In genomic region chr6:113842165-113842564, GRCh38 we compare ENCODE assay signal across 19 cellular contexts. TPM values are rescaled to one million over a fixed set of nuclear protein-coding genes. Genes with fewer than 3 reads are reported as not detected.
DNase-seq lines count a peak whose midpoint lies in the region; ATAC-seq and TF ChIP-seq lines count a peak whose summit lies in the region.
"Had no signal": no experiment of that assay in that cellular context is flagged by ENCODE, and none has a peak within 500 bp of the region (broad histone marks: within the 10 kb centered on the region; RNA-seq: fewer than 3 reads in every experiment).

No MANE protein-coding gene starts in this region.

- H3K4me3 ChIP-seq in mesendoderm (ENCODE audit: low read length): no peak overlapping the region
- H3K4me3 ChIP-seq: lower lobe of right lung had no signal

- no peak overlapping the region for H3K4ac ChIP-seq in mesendoderm (ENCODE audit: low read depth, low read length)

- no peak overlapping the region for H3K56ac ChIP-seq in mesendoderm (ENCODE audit: low read length)

- peak; percentile 85 for DNase-seq in RPMI7951 (ENCODE audit: low read depth)
- peak; percentile 19 for DNase-seq in mesendoderm
- DNase-seq in activated effector memory CD4-positive, alpha-beta T cell treated with Interleukin-2 at 50 U/mL for 16 hours: no peak
- no peak for DNase-seq in type B pancreatic cell (ENCODE audit: extremely low spot score, unreplicated experiment)
- DNase-seq in DMS114 treated with DMSO at 0.1 percent for 48 hours (lab: John Stamatoyannopoulos, UW; ENCODE audit: unreplicated experiment): no peak
- DNase-seq: activated naive CD4-positive, alpha-beta T cell; KBM-7; lower lobe of right lung; NCI-H1436; NCI-H446 treated with DMSO at 0.1 percent for 48 hours; stimulated activated CD4-positive, alpha-beta T cell treated with anti-CD3 and anti-CD28 coated beads, Interleukin-1b, Interleukin-23, amount 100 ng/mL, for 48 hours; stimulated activated CD8-positive, alpha-beta memory T cell treated with anti-CD3 and anti-CD28 coated beads, Interleukin-4, amount 100 ng/mL, for 48 hours; T-cell had no signal

- ATAC-seq in GM18505 (IDR thresholded peaks at IDR 0.05; ENCODE audit: unreplicated experiment): peak; percentile 73
- peak; percentile 84 for ATAC-seq in HG02870 (IDR thresholded peaks at IDR 0.05; ENCODE audit: unreplicated experiment)
- ATAC-seq in GM19035 (IDR thresholded peaks at IDR 0.05; ENCODE audit: unreplicated experiment): no peak
- ATAC-seq: HCT116, lower lobe of right lung, T-cell had no signal

- no peaks in the 10 kb centered on the region for H3K4me1 Mint-ChIP-seq in type B pancreatic cell (ENCODE audit: unreplicated experiment)
- H3K4me1 Mint-ChIP-seq: CD14-positive monocyte, T-cell had no signal

- H3K4me2 ChIP-seq in mesendoderm (ENCODE audit: low read length): no peak overlapping the region

- no peak overlapping the region for H2BK120ac ChIP-seq in mesendoderm (ENCODE audit: low read depth, low read length)

- no peak for TF ChIP-seq POLR2A in GM18505 (IDR thresholded peaks at IDR 0.05; ENCODE audit: borderline replicate concordance, extremely low read depth, insufficient read depth, insufficient read length)

- no peak overlapping the region for H2AK5ac ChIP-seq in mesendoderm (ENCODE audit: low read length)

- H3K23ac ChIP-seq in mesendoderm (ENCODE audit: low read length): no peak overlapping the region

- H3K27me3 ChIP-seq in mesendoderm (ENCODE audit: insufficient read depth, low read length, poor library complexity): no peaks in the 10 kb centered on the region

- H3K4me3 Mint-ChIP-seq in type B pancreatic cell: no peak overlapping the region
- H3K4me3 Mint-ChIP-seq: CD14-positive monocyte, nephron, T-cell had no signal

- H2BK15ac ChIP-seq in mesendoderm (replicated peaks; ENCODE audit: low read depth): no peak overlapping the region

- H3K27ac Mint-ChIP-seq in type B pancreatic cell: no peak overlapping the region
- H3K27ac Mint-ChIP-seq: CD14-positive monocyte, nephron, T-cell had no signal

- H3K79me1 ChIP-seq in mesendoderm (ENCODE audit: low read length): no peaks in the 10 kb centered on the region

- no peaks in the 10 kb centered on the region for H3K4me1 ChIP-seq in mesendoderm (ENCODE audit: control insufficient read depth, low read depth, low read length)
- H3K4me1 ChIP-seq: lower lobe of right lung had no signal

- H3K27me3 Mint-ChIP-seq in type B pancreatic cell: no peaks in the 10 kb centered on the region

- no peak overlapping the region for H4K8ac ChIP-seq in mesendoderm (ENCODE audit: low read depth, low read length)

- no peak overlapping the region for H3K9ac ChIP-seq in mesendoderm (ENCODE audit: low read length)

- H3K36me3 Mint-ChIP-seq in type B pancreatic cell: no peaks in the 10 kb centered on the region
- H3K36me3 Mint-ChIP-seq: CD14-positive monocyte, T-cell had no signal

- H3K27ac ChIP-seq in mesendoderm (ENCODE audit: low read depth, low read length): no peak overlapping the region
- H3K27ac ChIP-seq: lower lobe of right lung had no signal

- no peaks in the 10 kb centered on the region for H3K9me3 Mint-ChIP-seq in type B pancreatic cell
- H3K9me3 Mint-ChIP-seq: nephron, T-cell had no signal

- no peak overlapping the region for H2BK5ac ChIP-seq in mesendoderm (ENCODE audit: low read length)

- no peak overlapping the region for H3K18ac ChIP-seq in mesendoderm (ENCODE audit: low read length)

- H3K36me3 ChIP-seq in mesendoderm (ENCODE audit: control insufficient read depth, insufficient read depth, low read length): no peaks in the 10 kb centered on the region
- H3K36me3 ChIP-seq: lower lobe of right lung had no signal

- no peaks in the 10 kb centered on the region for H3K79me2 ChIP-seq in mesendoderm (ENCODE audit: control insufficient read depth, insufficient read depth, low read length)

- WGBS in mesendoderm (ENCODE audit: extremely low coverage, insufficient coverage, low lambda C conversion rate): no CpG with 5 or more reads among the region's 1 CpG

- no peak overlapping the region for H4K5ac ChIP-seq in mesendoderm (ENCODE audit: low read length)

- no peak for TF ChIP-seq CTCF in type B pancreatic cell (conservative IDR thresholded peaks at IDR 0.05)

RNA-seq across cellular contexts. Expression of gene MARCKS, which starts 15.0 kb away (rescaled TPM):
- 130 and 168 TPM in 2 replicates for total RNA-seq in RPMI7951 (2014; rRNA removed; shearing (Covaris generic))
- 91.9 TPM for polyA plus RNA-seq in mesendoderm (2013, experiment 1 of 2)
- 90.6 TPM for polyA plus RNA-seq in mesendoderm (2013, experiment 2 of 2)
- total RNA-seq in type B pancreatic cell (ENCODE audit: low replicate concordance): 105 and 236 TPM in 2 replicates

Comparison
In these comparisons a context has a peak if more than half of its experiments do, and no peak if none do; other contexts are left out.
1. DNase-seq: peak in RPMI7951 (single experiment) and mesendoderm (single experiment); none in activated effector memory CD4-positive, alpha-beta T cell treated with Interleukin-2 at 50 U/mL for 16 hours (single experiment), type B pancreatic cell (single experiment) and DMS114 treated with DMSO at 0.1 percent for 48 hours (single experiment).